3 cellular contexts compared by ENCODE assay signal in genomic region chr7:20305726-20306125, GRCh38.
TF ChIP-seq lines count a peak whose summit lies in the region.

No MANE protein-coding gene starts in this region.

TF ChIP-seq in SK-N-SH, 30 proteins besides CTCF, POLR2A, EP300 and RAD21:
- TF ChIP-seq NFIC (IDR thresholded peaks at IDR 0.05; ENCODE audit: borderline replicate concordance) = no peak
- TF ChIP-seq USF1 (IDR thresholded peaks at IDR 0.05; ENCODE audit: borderline replicate concordance, low read depth) = no peak
- TF ChIP-seq TCF12 (IDR thresholded peaks at IDR 0.05) = no peak

TF ChIP-seq in SK-N-SH treated with all-trans-retinoic acid at 6 μM for 48 hours, 23 proteins besides CTCF, POLR2A, EP300 and RAD21:
- no peak for TF ChIP-seq TOX (CRISPR knock-in tag; IDR thresholded peaks at IDR 0.05; ENCODE audit: borderline replicate concordance)
- TF ChIP-seq SNAI2 (CRISPR knock-in tag; IDR thresholded peaks at IDR 0.05) = no peak
- no peak for TF ChIP-seq CREB5 (CRISPR knock-in tag; IDR thresholded peaks at IDR 0.05; ENCODE audit: low read depth)
- no peak for TF ChIP-seq CSRNP3 (CRISPR knock-in tag; IDR thresholded peaks at IDR 0.05)
- no peak for TF ChIP-seq PPARA (CRISPR knock-in tag; IDR thresholded peaks at IDR 0.05; ENCODE audit: borderline replicate concordance)
- no peak for TF ChIP-seq CSDC2 (CRISPR knock-in tag; IDR thresholded peaks at IDR 0.05)
- no peak for TF ChIP-seq ZNF70 (CRISPR knock-in tag; IDR thresholded peaks at IDR 0.05)
- no peak for TF ChIP-seq ZC3H10 (CRISPR knock-in tag; IDR thresholded peaks at IDR 0.05)
- TF ChIP-seq ISL1 (CRISPR knock-in tag; IDR thresholded peaks at IDR 0.05) = no peak
- TF ChIP-seq POU6F1 (CRISPR knock-in tag; IDR thresholded peaks at IDR 0.05; ENCODE audit: borderline replicate concordance, low read depth) = no peak
- no peak for TF ChIP-seq ESRRG (CRISPR knock-in tag; IDR thresholded peaks at IDR 0.05)
- TF ChIP-seq TSHZ2 (CRISPR knock-in tag; IDR thresholded peaks at IDR 0.05) = no peak
- TF ChIP-seq ZNF8 (CRISPR knock-in tag; IDR thresholded peaks at IDR 0.05) = no peak
- no peak for TF ChIP-seq TCF4 (CRISPR knock-in tag; IDR thresholded peaks at IDR 0.05; ENCODE audit: borderline replicate concordance)
- TF ChIP-seq GLIS3 (CRISPR knock-in tag; IDR thresholded peaks at IDR 0.05) = no peak
TF ChIP-seq in SK-N-SH treated with all-trans-retinoic acid at 6 μM for 48 hours: peak in this region for 0.

TF ChIP-seq in K562, 482 proteins besides CTCF, POLR2A, EP300 and RAD21:
- TF ChIP-seq YBX1 (IDR thresholded peaks at IDR 0.05) (no peak), PRPF4 (IDR thresholded peaks at IDR 0.05; ENCODE audit: insufficient read depth, low read depth, low read length, poor library complexity, severe bottlenecking) (no peak), TAF7 (tag; IDR thresholded peaks at IDR 0.05) (no peak), MTA3 (IDR thresholded peaks at IDR 0.05; ENCODE audit: borderline replicate concordance) (no peak), SIN3A (IDR thresholded peaks at IDR 0.05; ENCODE audit: borderline replicate concordance in 2 of 2, control insufficient read depth in 1 of 2, low read depth in 2 of 2, low read length in 2 of 2) (no peak)
TF ChIP-seq in K562: peak in this region for 0.
